9 cellular contexts compared by ENCODE assay signal in the genomic region with DNA sequence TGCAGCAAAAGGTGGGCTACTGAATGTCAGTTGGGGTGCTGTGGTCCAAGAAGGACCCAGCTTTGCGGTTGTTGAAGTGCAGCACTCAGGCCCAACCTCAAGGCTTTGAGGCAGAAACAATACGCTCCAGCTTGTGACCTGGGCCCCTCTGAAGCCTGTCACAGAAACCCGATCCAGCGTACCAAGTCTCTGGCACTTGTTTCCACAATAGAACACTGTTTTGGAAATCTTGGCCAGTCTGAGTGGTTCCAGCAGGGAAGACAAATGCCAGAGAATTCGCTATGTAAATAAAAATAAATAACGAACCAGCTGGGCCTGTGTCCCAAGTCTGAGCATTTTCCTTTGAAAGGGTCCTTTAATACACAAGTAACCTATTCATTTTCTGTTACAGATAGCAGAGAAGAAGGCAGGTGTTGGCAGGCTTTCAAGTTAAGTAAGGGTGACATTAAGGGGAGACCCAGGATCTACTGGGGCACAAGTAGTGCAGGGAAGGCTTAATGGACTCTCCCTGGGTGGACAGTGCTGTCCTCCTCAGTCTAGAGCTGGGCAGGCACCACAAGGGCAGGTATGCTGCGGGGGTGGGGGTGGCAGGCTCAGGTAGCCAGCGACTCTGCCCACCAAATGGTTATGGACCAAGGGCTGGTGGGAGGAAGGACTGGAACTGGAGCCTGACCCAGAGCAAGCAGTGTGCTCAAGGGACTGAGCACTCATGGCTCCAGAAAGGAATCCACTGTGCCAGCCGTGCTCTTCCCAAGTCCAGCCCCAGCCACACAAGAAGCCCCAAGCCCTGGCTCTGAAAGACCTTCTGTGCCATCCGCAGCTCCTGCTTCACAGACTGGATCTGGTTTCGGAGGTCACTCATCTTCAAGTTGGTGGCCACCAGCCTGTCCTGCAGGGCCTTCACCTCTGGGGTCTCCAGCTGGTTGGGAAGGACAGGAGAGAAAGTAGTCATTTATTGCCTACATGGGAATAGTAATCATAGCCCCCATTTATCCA. TPM values are rescaled to one million over a fixed set of nuclear protein-coding genes. Genes with fewer than 3 reads are reported as not detected.
DNase-seq lines count a peak whose midpoint lies in the region; ATAC-seq and TF ChIP-seq lines count a peak whose summit lies in the region.
"Had no signal": no experiment of that assay in that cellular context is flagged by ENCODE, and none has a peak within 500 bp of the region (broad histone marks: within the 10 kb centered on the region; RNA-seq: fewer than 3 reads in every experiment).

No MANE protein-coding gene starts in this region.

- in situ Hi-C loops in brain microvascular endothelial cell (cut with HindIII; ENCODE audit: low pct_ligation_motif_present, low sequenced_read_pairs) (no loop called here), GM23248 (cut with MboI) (no loop called here)

- H3K27ac ChIP-seq in SJSA1 (no peak overlapping the region), brain microvascular endothelial cell (no peak overlapping the region), GM23248 (no peak overlapping the region)

- H3K9me3 ChIP-seq in SJSA1 (replicated peaks) (no peaks in the 10 kb centered on the region), GM23248 (ENCODE audit: low read depth) (no peaks in the 10 kb centered on the region)

- no peak for TF ChIP-seq CTCF in brain microvascular endothelial cell (IDR thresholded peaks at IDR 0.05; ENCODE audit: low read depth, low read length, missing control alignments)

- no peak overlapping the region for H3K9ac ChIP-seq in GM23248

- H4K20me1 ChIP-seq in GM23248 (ENCODE audit: insufficient read depth): no peaks in the 10 kb centered on the region

- H3K36me3 ChIP-seq in SJSA1: no peaks in the 10 kb centered on the region
- H3K36me3 ChIP-seq in brain microvascular endothelial cell (replicated peaks): no peaks in the 10 kb centered on the region
- no peaks in the 10 kb centered on the region for H3K36me3 ChIP-seq in GM23248 (ENCODE audit: low read depth)

- no peaks in the 10 kb centered on the region for H3K79me2 ChIP-seq in GM23248 (ENCODE audit: insufficient read depth)

- no peaks in the 10 kb centered on the region; the same call in 1 of the 2 replicates for H3F3A ChIP-seq in GM23248 (ENCODE audit: insufficient read depth)

- H3K4me3 ChIP-seq in SJSA1 (no peak overlapping the region), brain microvascular endothelial cell (ENCODE audit: low read depth, low read length) (no peak overlapping the region), GM23248 (no peak overlapping the region)

- H2AFZ ChIP-seq in GM23248: no peak overlapping the region

- intact Hi-C loops in Right ventricle myocardium superior (cut with DNase I) (no loop called here), sciatic nerve (cut with DNase I) (loop anchor here (5.0 to 10.0 kb wide), 3 partner anchors 94 to 164 kb away; a partner anchor contains a TSS)

- ATAC-seq in Right ventricle myocardium superior (ENCODE audit: poor library complexity): peak; percentile 30
- peak; percentile 73 for ATAC-seq in sciatic nerve

- H3K4me2 ChIP-seq in GM23248 (ENCODE audit: unreplicated experiment): no peak overlapping the region

- H3K27me3 ChIP-seq in SJSA1 (replicated peaks) (no peaks in the 10 kb centered on the region), brain microvascular endothelial cell (replicated peaks) (no peaks in the 10 kb centered on the region), GM23248 (replicated peaks; ENCODE audit: insufficient read depth) (no peaks in the 10 kb centered on the region)

- 58 to 61% methylated on average over 11 of the region's 11 CpGs for WGBS in GM23248 (ENCODE audit: low coverage in 1 of 2, low lambda C conversion rate in 2 of 2, missing lambda C conversion rate in 2 of 2), 2 experiments

- DNase-seq in ELF-1 (ENCODE audit: low read depth, low spot score): peak; percentile 51
- DNase-seq in SJSA1 (ENCODE audit: low read depth in 1 of 2, low spot score in 2 of 2): peak; percentile 30 to 41
- DNase-seq in Right ventricle myocardium superior: no peak
- no peak for DNase-seq in sciatic nerve (ENCODE audit: low spot score)
- no peak for DNase-seq in brain microvascular endothelial cell
- DNase-seq in GM23248: no peak
- DNase-seq in stimulated activated CD4-positive, alpha-beta T cell treated with anti-CD3 and anti-CD28 coated beads, Interleukin-4, amount 100 ng/mL, for 1 hour: no peak
- no peak for DNase-seq in NCI-H82 treated with DMSO at 0.1 percent for 48 hours (lab: John Stamatoyannopoulos, UW; ENCODE audit: unreplicated experiment)

- peaks cover 10% of the 10 kb centered on the region for H3K4me1 ChIP-seq in SJSA1 (replicated peaks)
- 0 out of 2 replicates have a peak, but pooled peaks cover 8% of the 10 kb centered on the region for H3K4me1 ChIP-seq in GM23248 (ENCODE audit: insufficient read depth)

- H3K9me2 ChIP-seq in GM23248 (ENCODE audit: insufficient read depth): no peaks in the 10 kb centered on the region

RNA-seq across cellular contexts. Expression of a gene that starts 26.3 kb away (rescaled TPM):
- 0.39 and 1.0 TPM in 2 replicates for total RNA-seq in SJSA1 (2014; rRNA removed; shearing (Covaris generic))
- total RNA-seq in Right ventricle myocardium superior (0.24 TPM), sciatic nerve (3.1 TPM)
- total RNA-seq in GM23248 (2014; rRNA removed; shearing (Covaris generic)): 0.22 and 1.3 TPM in 2 replicates
- 0.41 and 1.1 TPM in 2 replicates for polyA plus RNA-seq in GM23248 (2016; fragmentation: Nextera tagmentation; extraction: Ambion mirVana)

RNA-seq across cellular contexts. Expression of a gene that starts 44.2 kb away (rescaled TPM):
- not detected in 2 replicates for total RNA-seq in SJSA1 (2014; rRNA removed; shearing (Covaris generic))
- 486 TPM for total RNA-seq in Right ventricle myocardium superior
- not detected for total RNA-seq in sciatic nerve
- total RNA-seq in GM23248 (2014; rRNA removed; shearing (Covaris generic)): not detected in 2 replicates
- polyA plus RNA-seq in GM23248 (2016; fragmentation: Nextera tagmentation; extraction: Ambion mirVana): not detected in 2 replicates
- total RNA-seq: NCI-H460 had no signal

RNA-seq across cellular contexts. Expression of a gene that starts 57.5 kb away (rescaled TPM):
- total RNA-seq in SJSA1 (2014; rRNA removed; shearing (Covaris generic)): 227 and 295 TPM in 2 replicates
- 320 TPM for total RNA-seq in Right ventricle myocardium superior
- 71.4 TPM for total RNA-seq in sciatic nerve
- total RNA-seq in GM23248 (2014; rRNA removed; shearing (Covaris generic)): 154 and 173 TPM in 2 replicates
- 211 and 217 TPM in 2 replicates for polyA plus RNA-seq in GM23248 (2016; fragmentation: Nextera tagmentation; extraction: Ambion mirVana)

Comparison
In these comparisons a context has a peak if more than half of its experiments do, and no peak if none do; other contexts are left out.
1. DNase-seq: peak in ELF-1 (single experiment) and SJSA1 (2 of 2); none in Right ventricle myocardium superior (single experiment), sciatic nerve (single experiment), brain microvascular endothelial cell (single experiment), GM23248 (single experiment), stimulated activated CD4-positive, alpha-beta T cell treated with anti-CD3 and anti-CD28 coated beads, Interleukin-4, amount 100 ng/mL, for 1 hour (single experiment) and NCI-H82 treated with DMSO at 0.1 percent for 48 hours (single experiment).
2. RNA of a gene that starts 44.2 kb away (total RNA-seq): 486 TPM in Right ventricle myocardium superior (single experiment); not detected in SJSA1, not detected in sciatic nerve (single experiment) and not detected in GM23248; every median in the first group is over 100 times any median in the second.